In the genomic region with DNA sequence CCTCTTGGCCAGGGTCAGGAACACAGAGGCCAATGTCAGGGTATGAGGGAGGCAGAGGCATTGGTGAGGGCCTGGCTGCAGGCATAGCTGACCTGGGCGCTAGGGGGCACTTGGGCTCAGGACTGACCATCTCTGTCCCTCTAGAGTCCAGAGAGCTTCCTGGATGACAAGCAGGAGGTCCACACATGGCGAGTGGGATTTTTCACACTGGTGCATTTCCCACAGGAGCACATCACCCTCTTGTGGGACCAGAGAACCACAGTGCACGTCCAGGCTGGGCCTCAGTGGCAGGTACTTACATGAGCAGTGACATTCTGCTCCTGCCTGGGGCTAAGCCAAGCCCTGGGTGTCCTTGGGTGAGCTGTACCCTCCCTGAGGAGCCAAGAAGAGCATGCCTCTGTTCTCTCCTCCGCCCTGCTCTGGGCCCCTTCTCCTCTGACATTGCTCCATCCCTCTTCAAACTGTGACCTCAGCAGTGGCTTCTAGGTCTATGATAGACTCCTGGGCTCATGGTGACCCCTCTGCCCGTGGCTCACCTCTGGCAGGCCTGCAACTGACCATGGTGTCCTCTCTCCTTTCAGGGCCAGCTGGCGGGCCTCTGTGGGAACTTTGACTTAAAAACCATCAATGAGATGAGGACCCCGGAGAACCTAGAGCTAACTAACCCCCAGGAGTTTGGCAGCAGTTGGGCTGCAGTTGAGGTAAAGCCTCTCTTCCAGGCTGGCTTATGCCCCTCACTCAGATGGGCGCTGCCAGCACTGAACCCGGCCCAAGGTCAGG, we compare ENCODE assay signal across 1 cellular context.
TF ChIP-seq lines count a peak whose summit lies in the region.

No MANE protein-coding gene starts in this region.

TF ChIP-seq in HepG2, 621 proteins besides CTCF, POLR2A, EP300 and RAD21:
- TF ChIP-seq FOSL2 (CRISPR knock-in tag; IDR thresholded peaks at IDR 0.05) (no peak), JUND (CRISPR knock-in tag; IDR thresholded peaks at IDR 0.05) (no peak), MEIS2 (CRISPR knock-in tag; IDR thresholded peaks at IDR 0.05) (no peak), KLF6 (CRISPR knock-in tag; IDR thresholded peaks at IDR 0.05) (no peak)
- TF ChIP-seq, protein P1, sequence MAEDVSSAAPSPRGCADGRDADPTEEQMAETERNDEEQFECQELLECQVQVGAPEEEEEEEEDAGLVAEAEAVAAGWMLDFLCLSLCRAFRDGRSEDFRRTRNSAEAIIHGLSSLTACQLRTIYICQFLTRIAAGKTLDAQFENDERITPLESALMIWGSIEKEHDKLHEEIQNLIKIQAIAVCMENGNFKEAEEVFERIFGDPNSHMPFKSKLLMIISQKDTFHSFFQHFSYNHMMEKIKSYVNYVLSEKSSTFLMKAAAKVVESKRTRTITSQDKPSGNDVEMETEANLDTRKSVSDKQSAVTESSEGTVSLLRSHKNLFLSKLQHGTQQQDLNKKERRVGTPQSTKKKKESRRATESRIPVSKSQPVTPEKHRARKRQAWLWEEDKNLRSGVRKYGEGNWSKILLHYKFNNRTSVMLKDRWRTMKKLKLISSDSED (CRISPR knock-in tag; IDR thresholded peaks at IDR 0.05), result no peak
- TF ChIP-seq, protein P2, sequence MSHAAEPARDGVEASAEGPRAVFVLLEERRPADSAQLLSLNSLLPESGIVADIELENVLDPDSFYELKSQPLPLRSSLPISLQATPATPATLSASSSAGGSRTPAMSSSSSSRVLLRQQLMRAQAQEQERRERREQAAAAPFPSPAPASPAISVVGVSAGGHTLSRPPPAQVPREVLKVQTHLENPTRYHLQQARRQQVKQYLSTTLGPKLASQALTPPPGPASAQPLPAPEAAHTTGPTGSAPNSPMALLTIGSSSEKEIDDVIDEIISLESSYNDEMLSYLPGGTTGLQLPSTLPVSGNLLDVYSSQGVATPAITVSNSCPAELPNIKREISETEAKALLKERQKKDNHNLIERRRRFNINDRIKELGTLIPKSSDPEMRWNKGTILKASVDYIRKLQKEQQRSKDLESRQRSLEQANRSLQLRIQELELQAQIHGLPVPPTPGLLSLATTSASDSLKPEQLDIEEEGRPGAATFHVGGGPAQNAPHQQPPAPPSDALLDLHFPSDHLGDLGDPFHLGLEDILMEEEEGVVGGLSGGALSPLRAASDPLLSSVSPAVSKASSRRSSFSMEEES (CRISPR knock-in tag; IDR thresholded peaks at IDR 0.05), result no peak
TF ChIP-seq in HepG2: peak in this region for 0.
